Comparison of ENCODE assay signal across 26 cellular contexts in the genomic region with DNA sequence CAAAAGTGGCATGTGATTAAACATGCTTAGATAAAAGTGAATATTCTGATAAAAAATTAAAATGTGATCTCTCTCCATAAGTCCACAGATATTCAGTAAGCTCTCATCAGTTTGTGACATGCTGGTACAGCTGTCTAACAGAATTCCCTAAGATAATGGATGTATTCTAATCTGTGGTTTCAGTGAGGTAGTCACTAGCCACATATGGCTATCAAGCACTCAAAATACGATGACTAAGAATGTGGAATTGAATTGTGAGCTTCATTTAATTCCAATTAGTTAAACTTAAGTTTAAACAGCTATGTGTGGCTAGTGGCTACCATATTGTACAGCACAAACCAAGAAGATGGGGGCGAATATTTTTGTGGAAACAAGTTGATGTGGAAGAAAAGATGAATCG. TPM values are rescaled to one million over a fixed set of nuclear protein-coding genes. Genes with fewer than 3 reads are reported as not detected.
DNase-seq lines count a peak whose midpoint lies in the region; ATAC-seq, FAIRE-seq and TF ChIP-seq lines count a peak whose summit lies in the region.
"Had no signal": no experiment of that assay in that cellular context is flagged by ENCODE, and none has a peak within 500 bp of the region (broad histone marks: within the 10 kb centered on the region; RNA-seq: fewer than 3 reads in every experiment).

No MANE protein-coding gene starts in this region.

- H2AFZ ChIP-seq in OCI-LY3 (ENCODE audit: low read depth, low read length) (no peak overlapping the region), keratinocyte (ENCODE audit: control insufficient read depth, low read length) (peak overlapping the region; percentile 23)
- H2AFZ ChIP-seq: GM23338 had no signal

- H3K4me2 ChIP-seq in OCI-LY3 (ENCODE audit: low read length) (peak overlapping the region; percentile 19; the same call in 1 of the 2 replicates), keratinocyte (ENCODE audit: control insufficient read depth, extremely low read depth, insufficient read depth, low read depth, low read length) (peak overlapping the region; percentile 22)
- H3K4me2 ChIP-seq: GM23338 had no signal

- no peak for TF ChIP-seq CTCF in OCI-LY3 (IDR thresholded peaks at IDR 0.05; ENCODE audit: low read depth, low read length)
- TF ChIP-seq CTCF in astrocyte of the cerebellum (IDR thresholded peaks at IDR 0.05; ENCODE audit: low read depth, low read length, missing control alignments): no peak
- TF ChIP-seq CTCF in keratinocyte (optimal IDR thresholded peaks at IDR 0.05 in 1 of 3, IDR thresholded peaks at IDR 0.05 in 1 of 3, conservative IDR thresholded peaks at IDR 0.05 in 1 of 3; ENCODE audit: extremely low read depth in 1 of 3, insufficient read depth in 2 of 3, low read length in 3 of 3): no peak

- no peaks in the 10 kb centered on the region for H3K36me3 Mint-ChIP-seq in activated CD4-positive, alpha-beta T cell treated with anti-CD3 and anti-CD28 coated beads for 36 hours (ENCODE audit: low read depth)
- H3K36me3 Mint-ChIP-seq: activated CD4-positive, alpha-beta memory T cell treated with anti-CD3 and anti-CD28 coated beads for 36 hours; activated naive CD4-positive, alpha-beta T cell treated with anti-CD3 and anti-CD28 coated beads, Interleukin-2, amount 10 ng/mL, durations not matched to agents 7 days and 5 days; CD4-positive, CD25-positive, alpha-beta regulatory T cell had no signal

- H3K4me1 ChIP-seq in OCI-LY3 (ENCODE audit: low read length) (peaks cover 15% of the 10 kb centered on the region), keratinocyte (ENCODE audit: control insufficient read depth, extremely low read depth, insufficient read depth, low read length) (peaks cover 24% of the 10 kb centered on the region)
- H3K4me1 ChIP-seq: body of pancreas, pancreas, upper lobe of left lung had no signal

- dilution Hi-C loops in keratinocyte (cut with MboI; ENCODE audit: extremely low pct_ligation_motif_present, low sequenced_read_pairs): no loop called here

- FAIRE-seq in keratinocyte (lab: Jason Lieb, UNC): peak; percentile 84
- FAIRE-seq: endothelial cell of umbilical vein, pancreas had no signal

- POLR2A ChIA-PET in activated CD4-positive, alpha-beta T cell treated with anti-CD3 and anti-CD28 coated beads for 36 hours (lab: Charles Lee): no interaction called here

- DNase-seq in Daoy (ENCODE audit: low read depth) (peak; percentile 72), astrocyte of the cerebellum (ENCODE audit: low read depth) (peak; percentile 20), keratinocyte (ENCODE audit: low read depth, low spot score) (no peak), H4 (ENCODE audit: low spot score) (no peak)
- no peak for DNase-seq in activated CD4-positive, alpha-beta T cell treated with anti-CD3 and anti-CD28 coated beads for 36 hours
- DNase-seq: activated CD4-positive, alpha-beta memory T cell treated with anti-CD3 and anti-CD28 coated beads for 36 hours; activated naive CD4-positive, alpha-beta T cell treated with anti-CD3 and anti-CD28 coated beads, Interleukin-2, amount 10 ng/mL, durations not matched to agents 7 days and 5 days; activated T-cell treated with anti-CD3 and anti-CD28 coated beads, Interleukin-2, amount 50 U/mL, for 1 hour; body of pancreas; CD4-positive, CD25-positive, alpha-beta regulatory T cell; naive thymus-derived CD4-positive, alpha-beta T cell; NCI-H1436; NCI-H69; pancreas; stimulated activated CD4-positive, alpha-beta T cell treated with anti-CD3 and anti-CD28 coated beads, Interleukin-2, amount 100 ng/mL, for 24 hours; SW 1271; upper lobe of left lung had no signal

- ATAC-seq in HG03039 (IDR thresholded peaks at IDR 0.05; ENCODE audit: unreplicated experiment) (no peak), GM19023 (IDR thresholded peaks at IDR 0.05; ENCODE audit: unreplicated experiment) (no peak)
- no peak for ATAC-seq in activated CD4-positive, alpha-beta T cell treated with anti-CD3 and anti-CD28 coated beads for 36 hours
- ATAC-seq: body of pancreas; GM23338; naive thymus-derived CD4-positive, alpha-beta T cell; pancreas had no signal

- no peak overlapping the region for H3K4me3 Mint-ChIP-seq in activated CD4-positive, alpha-beta T cell treated with anti-CD3 and anti-CD28 coated beads for 36 hours
- H3K4me3 Mint-ChIP-seq: activated CD4-positive, alpha-beta memory T cell treated with anti-CD3 and anti-CD28 coated beads for 36 hours; activated naive CD4-positive, alpha-beta T cell treated with anti-CD3 and anti-CD28 coated beads, Interleukin-2, amount 10 ng/mL, durations not matched to agents 7 days and 5 days; CD4-positive, CD25-positive, alpha-beta regulatory T cell; GM23338; naive thymus-derived CD4-positive, alpha-beta T cell; stimulated activated naive CD8-positive, alpha-beta T cell treated with anti-CD3 and anti-CD28 coated beads, Interleukin-15, Interleukin-2, amounts not matched to agents 100 ng/mL and 50 ng/mL, for 24 hours had no signal

- H3K79me2 ChIP-seq in OCI-LY3 (ENCODE audit: low read length): no peaks in the 10 kb centered on the region
- H3K79me2 ChIP-seq in keratinocyte (ENCODE audit: control insufficient read depth, insufficient read depth, low read length): no peaks in the 10 kb centered on the region

- in situ Hi-C loops in astrocyte of the cerebellum (cut with HindIII; ENCODE audit: low sequenced_read_pairs): no loop called here

- H3K27me3 Mint-ChIP-seq in activated CD4-positive, alpha-beta T cell treated with anti-CD3 and anti-CD28 coated beads for 36 hours: peaks cover 2% of the 10 kb centered on the region

- CTCF ChIA-PET in activated CD4-positive, alpha-beta T cell treated with anti-CD3 and anti-CD28 coated beads for 36 hours (lab: Charles Lee): interaction anchor here (0.6 to 1.3 kb wide), 5 partner anchors 9 to 54 kb away, joined by 3 to 4 read pairs (median 3); no protein-coding TSS in a partner anchor

- H4K20me1 ChIP-seq in OCI-LY3 (ENCODE audit: insufficient read depth, low read length): no peaks in the 10 kb centered on the region
- H4K20me1 ChIP-seq in keratinocyte (ENCODE audit: control insufficient read depth, extremely low read depth, insufficient read depth, low read length): no peaks in the 10 kb centered on the region

- H3K4me1 Mint-ChIP-seq in activated CD4-positive, alpha-beta T cell treated with anti-CD3 and anti-CD28 coated beads for 36 hours: no peaks in the 10 kb centered on the region
- H3K4me1 Mint-ChIP-seq: activated naive CD4-positive, alpha-beta T cell treated with anti-CD3 and anti-CD28 coated beads, Interleukin-2, amount 10 ng/mL, durations not matched to agents 7 days and 5 days; CD4-positive, CD25-positive, alpha-beta regulatory T cell; GM23338; naive thymus-derived CD4-positive, alpha-beta T cell had no signal

- no peak overlapping the region for H3K27ac ChIP-seq in OCI-LY3 (ENCODE audit: low read length)
- no peak overlapping the region for H3K27ac ChIP-seq in keratinocyte (ENCODE audit: control insufficient read depth, insufficient read depth, low read length)
- H3K27ac ChIP-seq: body of pancreas, pancreas, upper lobe of left lung, VCaP had no signal

- no peak overlapping the region for H3K27ac Mint-ChIP-seq in activated CD4-positive, alpha-beta T cell treated with anti-CD3 and anti-CD28 coated beads for 36 hours
- H3K27ac Mint-ChIP-seq: activated CD4-positive, alpha-beta memory T cell treated with anti-CD3 and anti-CD28 coated beads for 36 hours; activated naive CD4-positive, alpha-beta T cell treated with anti-CD3 and anti-CD28 coated beads, Interleukin-2, amount 10 ng/mL, durations not matched to agents 7 days and 5 days; CD4-positive, CD25-positive, alpha-beta regulatory T cell; GM23338; naive thymus-derived CD4-positive, alpha-beta T cell; stimulated activated naive CD8-positive, alpha-beta T cell treated with anti-CD3 and anti-CD28 coated beads, Interleukin-15, Interleukin-2, amounts not matched to agents 100 ng/mL and 50 ng/mL, for 24 hours had no signal

- intact Hi-C loops in activated CD4-positive, alpha-beta T cell treated with anti-CD3 and anti-CD28 coated beads for 36 hours (cut with DNase I, micrococcal nuclease): no loop called here

- H3K4me3 ChIP-seq in OCI-LY3 (ENCODE audit: low read length) (no peak overlapping the region), astrocyte of the cerebellum (ENCODE audit: low read depth, low read length) (no peak overlapping the region), keratinocyte (ENCODE audit: control insufficient read depth in 2 of 3, extremely low read depth in 1 of 3, insufficient read depth in 2 of 3, low read depth in 1 of 3, low read length in 3 of 3) (no peak overlapping the region)
- H3K4me3 ChIP-seq: body of pancreas, GM23338, pancreas, upper lobe of left lung had no signal

- H3K9me3 Mint-ChIP-seq in activated CD4-positive, alpha-beta T cell treated with anti-CD3 and anti-CD28 coated beads for 36 hours (ENCODE audit: low read depth): no peaks in the 10 kb centered on the region
- H3K9me3 Mint-ChIP-seq: activated CD4-positive, alpha-beta memory T cell treated with anti-CD3 and anti-CD28 coated beads for 36 hours; activated naive CD4-positive, alpha-beta T cell treated with anti-CD3 and anti-CD28 coated beads, Interleukin-2, amount 10 ng/mL, durations not matched to agents 7 days and 5 days; GM23338; stimulated activated naive CD8-positive, alpha-beta T cell treated with anti-CD3 and anti-CD28 coated beads, Interleukin-15, Interleukin-2, amounts not matched to agents 100 ng/mL and 50 ng/mL, for 24 hours had no signal

- no peaks in the 10 kb centered on the region for H3K9me1 ChIP-seq in keratinocyte (ENCODE audit: control insufficient read depth, extremely low read depth, insufficient read depth, low read length)

- H3K36me3 ChIP-seq in OCI-LY3 (replicated peaks; ENCODE audit: low read depth, low read length) (no peaks in the 10 kb centered on the region), keratinocyte (ENCODE audit: control insufficient read depth in 2 of 2, extremely low read depth in 1 of 2, insufficient read depth in 2 of 2, low read length in 2 of 2) (no peaks in the 10 kb centered on the region)
- H3K36me3 ChIP-seq: pancreas, upper lobe of left lung had no signal

- H3K9me3 ChIP-seq in OCI-LY3 (ENCODE audit: insufficient read depth, low read length): no peaks in the 10 kb centered on the region
- H3K9me3 ChIP-seq in keratinocyte (ENCODE audit: control insufficient read depth, low read depth, low read length): no peaks in the 10 kb centered on the region
- H3K9me3 ChIP-seq: body of pancreas, pancreas, upper lobe of left lung had no signal

- H3K9ac ChIP-seq in OCI-LY3 (ENCODE audit: low read length) (no peak overlapping the region), keratinocyte (ENCODE audit: control insufficient read depth, extremely low read depth, insufficient read depth, low read length) (no peak overlapping the region)

- H3K27me3 ChIP-seq in OCI-LY3 (ENCODE audit: low read depth, low read length): peaks cover 23% of the 10 kb centered on the region
- no peaks in the 10 kb centered on the region for H3K27me3 ChIP-seq in keratinocyte (ENCODE audit: control insufficient read depth, extremely low read depth, insufficient read depth, low read length)
- H3K27me3 ChIP-seq: body of pancreas, pancreas, upper lobe of left lung had no signal

RNA-seq across cellular contexts. Expression of a gene that starts 4.1 kb away (rescaled TPM):
- total RNA-seq in Daoy (2014; rRNA removed; shearing (Covaris generic)): not detected in 2 replicates
- not detected in 3 replicates for polyA plus RNA-seq in keratinocyte
- not detected for polyA plus RNA-seq in keratinocyte (2011; ENCODE audit: low read depth)
- polyA plus RNA-seq in keratinocyte (2011; cell fraction: cytosol; rRNA removed): not detected in 2 replicates
- polyA plus RNA-seq in keratinocyte (2011; cell fraction: nucleus; rRNA removed): not detected in 2 replicates
- not detected in 2 replicates for polyA plus RNA-seq in keratinocyte (2012; ENCODE audit: low replicate concordance)
- not detected in 3 replicates for polyA minus RNA-seq in keratinocyte
- not detected for polyA minus RNA-seq in keratinocyte (2011; cell fraction: cytosol; rRNA and poly(A)+ RNA removed)
- not detected in 2 replicates for polyA minus RNA-seq in keratinocyte (2011; cell fraction: nucleus; rRNA and poly(A)+ RNA removed)
- not detected in 2 replicates for total RNA-seq in H4 (2014; rRNA removed; shearing (Covaris generic))
- under 1 TPM; 0.34 to 0.47 TPM for total RNA-seq in activated CD4-positive, alpha-beta T cell treated with anti-CD3 and anti-CD28 coated beads for 36 hours
- total RNA-seq: activated CD4-positive, alpha-beta memory T cell treated with anti-CD3 and anti-CD28 coated beads for 36 hours; CD4-positive, CD25-positive, alpha-beta regulatory T cell; endothelial cell of umbilical vein; GM23338; lower leg skin; upper lobe of left lung had no signal
- polyA plus RNA-seq: AG04450, endothelial cell of umbilical vein, GM23338 had no signal

RNA-seq across cellular contexts. Expression of a gene that starts 46.7 kb away (rescaled TPM):
- total RNA-seq in Daoy (2014; rRNA removed; shearing (Covaris generic)): not detected in 2 replicates
- 0.05 TPM in 1 of 3 replicates, not detected in the others for polyA plus RNA-seq in keratinocyte
- not detected for polyA plus RNA-seq in keratinocyte (2011; ENCODE audit: low read depth)
- polyA plus RNA-seq in keratinocyte (2011; cell fraction: cytosol; rRNA removed): not detected in 2 replicates
- not detected in 2 replicates for polyA plus RNA-seq in keratinocyte (2011; cell fraction: nucleus; rRNA removed)
- polyA plus RNA-seq in keratinocyte (2012; ENCODE audit: low replicate concordance): not detected in 2 replicates
- not detected in 3 replicates for polyA minus RNA-seq in keratinocyte
- polyA minus RNA-seq in keratinocyte (2011; cell fraction: cytosol; rRNA and poly(A)+ RNA removed): not detected
- not detected in 2 replicates for polyA minus RNA-seq in keratinocyte (2011; cell fraction: nucleus; rRNA and poly(A)+ RNA removed)
- total RNA-seq in H4 (2014; rRNA removed; shearing (Covaris generic)): 0.87 and 3.8 TPM in 2 replicates
- total RNA-seq in activated CD4-positive, alpha-beta T cell treated with anti-CD3 and anti-CD28 coated beads for 36 hours: not detected
- total RNA-seq: activated CD4-positive, alpha-beta memory T cell treated with anti-CD3 and anti-CD28 coated beads for 36 hours; CD4-positive, CD25-positive, alpha-beta regulatory T cell; endothelial cell of umbilical vein; GM23338; naive thymus-derived CD4-positive, alpha-beta T cell had no signal
- polyA plus RNA-seq: AG04450; CD4-positive, CD25-positive, alpha-beta regulatory T cell; endothelial cell of umbilical vein; GM23338; naive thymus-derived CD4-positive, alpha-beta T cell had no signal

Comparison
In these comparisons a context has a peak if more than half of its experiments do, and no peak if none do; other contexts are left out.
1. DNase-seq: peak in Daoy (single experiment) and astrocyte of the cerebellum (single experiment); none in keratinocyte (single experiment), H4 (single experiment) and activated CD4-positive, alpha-beta T cell treated with anti-CD3 and anti-CD28 coated beads for 36 hours (single experiment).